ENCODE assay signal across 10 cellular contexts in the genomic region with DNA sequence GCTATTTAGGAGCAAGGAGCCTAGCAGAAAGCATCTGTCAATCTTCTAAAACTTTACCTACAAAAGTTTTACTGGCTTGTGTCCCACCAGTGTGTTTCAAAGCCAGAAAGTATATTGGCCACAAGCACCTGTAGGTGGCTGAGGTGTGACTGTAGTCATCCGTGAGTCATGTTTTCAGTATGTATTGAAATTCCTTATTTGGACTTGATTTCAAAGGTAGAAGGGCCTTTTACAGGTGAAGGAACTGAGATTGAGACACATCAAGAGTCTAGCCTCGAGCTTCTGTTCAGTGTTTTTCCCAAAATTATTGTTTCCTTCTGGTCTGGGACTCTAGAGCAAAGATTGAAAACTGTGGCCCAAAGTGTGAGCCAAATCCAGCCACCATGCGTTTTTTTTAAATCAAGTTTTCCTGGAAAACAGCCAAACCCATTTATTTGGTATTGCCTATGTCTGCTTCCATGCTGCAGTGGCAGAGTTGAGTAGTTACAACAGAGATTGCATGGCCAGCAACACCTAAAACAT.
DNase-seq lines count a peak whose midpoint lies in the region; ATAC-seq and TF ChIP-seq lines count a peak whose summit lies in the region.
"Had no signal": no experiment of that assay in that cellular context is flagged by ENCODE, and none has a peak within 500 bp of the region (broad histone marks: within the 10 kb centered on the region; RNA-seq: fewer than 3 reads in every experiment).

No MANE protein-coding gene starts in this region.

- H3K27me3 Mint-ChIP-seq in activated CD8-positive, alpha-beta T cell treated with anti-CD3 and anti-CD28 coated beads for 36 hours = no peaks in the 10 kb centered on the region
- H3K27me3 Mint-ChIP-seq in activated CD8-positive, alpha-beta T cell treated with anti-CD3 and anti-CD28 coated beads, Interleukin-2, amount 10 ng/mL, durations not matched to agents 7 days and 5 days (ENCODE audit: low read depth) = no peaks in the 10 kb centered on the region
- no peaks in the 10 kb centered on the region for H3K27me3 Mint-ChIP-seq in dendritic cell treated with granulocyte-macrophage colony-stimulating factor and Interleukin-4, amounts not matched to agents 40 ng/mL and 50 ng/mL, for 4 days
- no peaks in the 10 kb centered on the region for H3K27me3 Mint-ChIP-seq in stimulated activated naive CD8-positive, alpha-beta T cell treated with anti-CD3 and anti-CD28 coated beads, Interleukin-15, Interleukin-2, amounts not matched to agents 100 ng/mL and 50 ng/mL, for 24 hours

- TF ChIP-seq CTCF in activated CD8-positive, alpha-beta T cell treated with anti-CD3 and anti-CD28 coated beads for 36 hours (IDR thresholded peaks at IDR 0.05) = no peak

- CTCF ChIA-PET in activated CD8-positive, alpha-beta T cell treated with anti-CD3 and anti-CD28 coated beads for 36 hours (lab: Charles Lee) = interaction anchor here (0.7 to 1.6 kb wide), 2 partner anchors 9 to 157 kb away, joined by 4 to 7 read pairs; no protein-coding TSS in a partner anchor
- CTCF ChIA-PET in activated CD8-positive, alpha-beta T cell treated with anti-CD3 and anti-CD28 coated beads, Interleukin-2, amount 10 ng/mL, durations not matched to agents 7 days and 5 days (lab: Charles Lee) = interaction anchor here (3.7 kb wide), 1 partner anchor 158 kb away, joined by 14 read pairs; no protein-coding TSS in a partner anchor

- no peaks in the 10 kb centered on the region for H3K9me3 Mint-ChIP-seq in activated CD8-positive, alpha-beta T cell treated with anti-CD3 and anti-CD28 coated beads for 36 hours
- no peaks in the 10 kb centered on the region for H3K9me3 Mint-ChIP-seq in activated CD8-positive, alpha-beta T cell treated with anti-CD3 and anti-CD28 coated beads, Interleukin-2, amount 10 ng/mL, durations not matched to agents 7 days and 5 days (ENCODE audit: insufficient read depth)
- H3K9me3 Mint-ChIP-seq in dendritic cell treated with granulocyte-macrophage colony-stimulating factor and Interleukin-4, amounts not matched to agents 40 ng/mL and 50 ng/mL, for 4 days = no peaks in the 10 kb centered on the region
- H3K9me3 Mint-ChIP-seq in stimulated activated naive CD8-positive, alpha-beta T cell treated with anti-CD3 and anti-CD28 coated beads, Interleukin-15, Interleukin-2, amounts not matched to agents 100 ng/mL and 50 ng/mL, for 24 hours = no peaks in the 10 kb centered on the region
- H3K9me3 Mint-ChIP-seq: CD14-positive monocyte had no signal

- H3K27ac Mint-ChIP-seq in activated CD8-positive, alpha-beta T cell treated with anti-CD3 and anti-CD28 coated beads for 36 hours = peak overlapping the region; percentile 3
- no peak overlapping the region for H3K27ac Mint-ChIP-seq in activated CD8-positive, alpha-beta T cell treated with anti-CD3 and anti-CD28 coated beads, Interleukin-2, amount 10 ng/mL, durations not matched to agents 7 days and 5 days
- H3K27ac Mint-ChIP-seq in dendritic cell treated with granulocyte-macrophage colony-stimulating factor and Interleukin-4, amounts not matched to agents 40 ng/mL and 50 ng/mL, for 4 days = peak overlapping the region; percentile 73
- peak overlapping the region; percentile 42 for H3K27ac Mint-ChIP-seq in stimulated activated naive CD8-positive, alpha-beta T cell treated with anti-CD3 and anti-CD28 coated beads, Interleukin-15, Interleukin-2, amounts not matched to agents 100 ng/mL and 50 ng/mL, for 24 hours

- intact Hi-C loops in activated CD8-positive, alpha-beta T cell treated with anti-CD3 and anti-CD28 coated beads for 36 hours (cut with micrococcal nuclease) = no loop called here
- intact Hi-C loops in dendritic cell treated with granulocyte-macrophage colony-stimulating factor and Interleukin-4, amounts not matched to agents 40 ng/mL and 50 ng/mL, for 4 days (cut with micrococcal nuclease) = no loop called here

- DNase-seq in activated CD8-positive, alpha-beta T cell treated with anti-CD3 and anti-CD28 coated beads for 36 hours = peak; percentile 64
- no peak for DNase-seq in activated CD8-positive, alpha-beta T cell treated with anti-CD3 and anti-CD28 coated beads, Interleukin-2, amount 10 ng/mL, durations not matched to agents 7 days and 5 days
- DNase-seq in LoVo (ENCODE audit: low spot score) = peak; percentile 81
- DNase-seq: NCI-H1436 treated with DMSO at 0.1 percent for 48 hours had no signal

- H3K4me3 Mint-ChIP-seq in activated CD8-positive, alpha-beta T cell treated with anti-CD3 and anti-CD28 coated beads for 36 hours = no peak overlapping the region
- no peak overlapping the region for H3K4me3 Mint-ChIP-seq in activated CD8-positive, alpha-beta T cell treated with anti-CD3 and anti-CD28 coated beads, Interleukin-2, amount 10 ng/mL, durations not matched to agents 7 days and 5 days
- no peak overlapping the region for H3K4me3 Mint-ChIP-seq in dendritic cell treated with granulocyte-macrophage colony-stimulating factor and Interleukin-4, amounts not matched to agents 40 ng/mL and 50 ng/mL, for 4 days
- H3K4me3 Mint-ChIP-seq in stimulated activated naive CD8-positive, alpha-beta T cell treated with anti-CD3 and anti-CD28 coated beads, Interleukin-15, Interleukin-2, amounts not matched to agents 100 ng/mL and 50 ng/mL, for 24 hours = no peak overlapping the region
- H3K4me3 Mint-ChIP-seq: CD14-positive monocyte had no signal

- ATAC-seq in activated CD8-positive, alpha-beta T cell treated with anti-CD3 and anti-CD28 coated beads for 36 hours = peak; percentile 91
- ATAC-seq in activated CD8-positive, alpha-beta T cell treated with anti-CD3 and anti-CD28 coated beads, Interleukin-2, amount 10 ng/mL, durations not matched to agents 7 days and 5 days = no peak
- no peak for ATAC-seq in HG02973 (IDR thresholded peaks at IDR 0.05; ENCODE audit: unreplicated experiment)
- ATAC-seq in HG03442 (IDR thresholded peaks at IDR 0.05; ENCODE audit: unreplicated experiment) = no peak
- no peak for ATAC-seq in HG03342 (IDR thresholded peaks at IDR 0.05; ENCODE audit: unreplicated experiment)

- POLR2A ChIA-PET in activated CD8-positive, alpha-beta T cell treated with anti-CD3 and anti-CD28 coated beads for 36 hours (lab: Charles Lee) = interaction anchor here (1.0 kb wide), 2 partner anchors 145 to 222 kb away, joined by 3 read pairs; no protein-coding TSS in a partner anchor
- POLR2A ChIA-PET in activated CD8-positive, alpha-beta T cell treated with anti-CD3 and anti-CD28 coated beads, Interleukin-2, amount 10 ng/mL, durations not matched to agents 7 days and 5 days (lab: Charles Lee) = no interaction called here

- peaks cover 28% of the 10 kb centered on the region for H3K4me1 Mint-ChIP-seq in activated CD8-positive, alpha-beta T cell treated with anti-CD3 and anti-CD28 coated beads for 36 hours (ENCODE audit: low read depth)
- H3K4me1 Mint-ChIP-seq in activated CD8-positive, alpha-beta T cell treated with anti-CD3 and anti-CD28 coated beads, Interleukin-2, amount 10 ng/mL, durations not matched to agents 7 days and 5 days (ENCODE audit: low read depth) = peaks cover 21% of the 10 kb centered on the region
- peaks cover 78% of the 10 kb centered on the region for H3K4me1 Mint-ChIP-seq in dendritic cell treated with granulocyte-macrophage colony-stimulating factor and Interleukin-4, amounts not matched to agents 40 ng/mL and 50 ng/mL, for 4 days (ENCODE audit: low read depth)
- peaks cover 40% of the 10 kb centered on the region for H3K4me1 Mint-ChIP-seq in stimulated activated naive CD8-positive, alpha-beta T cell treated with anti-CD3 and anti-CD28 coated beads, Interleukin-15, Interleukin-2, amounts not matched to agents 100 ng/mL and 50 ng/mL, for 24 hours (ENCODE audit: low read depth)

- peaks cover 35% of the 10 kb centered on the region for H3K36me3 Mint-ChIP-seq in activated CD8-positive, alpha-beta T cell treated with anti-CD3 and anti-CD28 coated beads for 36 hours (ENCODE audit: low read depth)
- peaks cover 33% of the 10 kb centered on the region for H3K36me3 Mint-ChIP-seq in activated CD8-positive, alpha-beta T cell treated with anti-CD3 and anti-CD28 coated beads, Interleukin-2, amount 10 ng/mL, durations not matched to agents 7 days and 5 days (ENCODE audit: low read depth)
- H3K36me3 Mint-ChIP-seq in dendritic cell treated with granulocyte-macrophage colony-stimulating factor and Interleukin-4, amounts not matched to agents 40 ng/mL and 50 ng/mL, for 4 days (ENCODE audit: low read depth) = peaks cover 82% of the 10 kb centered on the region
- peaks cover 56% of the 10 kb centered on the region for H3K36me3 Mint-ChIP-seq in stimulated activated naive CD8-positive, alpha-beta T cell treated with anti-CD3 and anti-CD28 coated beads, Interleukin-15, Interleukin-2, amounts not matched to agents 100 ng/mL and 50 ng/mL, for 24 hours (ENCODE audit: low read depth)
